Comparison of ENCODE assay signal across 11 cellular contexts in genomic region chr19:17183858-17184271, GRCh38. TPM values are rescaled to one million over a fixed set of nuclear protein-coding genes. Genes with fewer than 3 reads are reported as not detected.
DNase-seq lines count a peak whose midpoint lies in the region; ATAC-seq and TF ChIP-seq lines count a peak whose summit lies in the region.
"Had no signal": no experiment of that assay in that cellular context is flagged by ENCODE, and none has a peak within 500 bp of the region (broad histone marks: within the 10 kb centered on the region; RNA-seq: fewer than 3 reads in every experiment).

No MANE protein-coding gene starts in this region.

- TF ChIP-seq CTCF in HFFc6 (IDR thresholded peaks at IDR 0.05): no peak
- no peak for TF ChIP-seq CTCF in BE2C (IDR thresholded peaks at IDR 0.05; ENCODE audit: low read depth, low read length)
- TF ChIP-seq CTCF in tibial nerve (IDR thresholded peaks at IDR 0.05): no peak

- peak; percentile 68 for ATAC-seq in activated CD8-positive, alpha-beta memory T cell treated with anti-CD3 and anti-CD28 coated beads, Interleukin-2, amount 10 ng/mL, durations not matched to agents 7 days and 5 days
- peak; percentile 73 to 78 for ATAC-seq in naive B cell (ENCODE audit: low read depth in 2 of 2)
- ATAC-seq in HG03457 (IDR thresholded peaks at IDR 0.05; ENCODE audit: unreplicated experiment): no peak

- H3K27ac Mint-ChIP-seq in HFFc6: peak overlapping the region; percentile 21; the same call in 1 of the 2 replicates
- peak overlapping the region; percentile 96 for H3K27ac Mint-ChIP-seq in activated CD8-positive, alpha-beta memory T cell treated with anti-CD3 and anti-CD28 coated beads, Interleukin-2, amount 10 ng/mL, durations not matched to agents 7 days and 5 days
- H3K27ac Mint-ChIP-seq in naive B cell: peak overlapping the region; percentile 88 to 96 (median 89)

- H3K27me3 Mint-ChIP-seq in HFFc6 (ENCODE audit: insufficient read depth): peaks cover 3% of the 10 kb centered on the region
- no peaks in the 10 kb centered on the region for H3K27me3 Mint-ChIP-seq in activated CD8-positive, alpha-beta memory T cell treated with anti-CD3 and anti-CD28 coated beads, Interleukin-2, amount 10 ng/mL, durations not matched to agents 7 days and 5 days
- no peaks in the 10 kb centered on the region for H3K27me3 Mint-ChIP-seq in naive B cell

- H3K4me1 ChIP-seq in BE2C (no peaks in the 10 kb centered on the region), tibial nerve (no peaks in the 10 kb centered on the region)
- H3K4me1 ChIP-seq: HAP-1, sigmoid colon, uterus had no signal

- CTCF ChIA-PET in activated CD8-positive, alpha-beta memory T cell treated with anti-CD3 and anti-CD28 coated beads, Interleukin-2, amount 10 ng/mL, durations not matched to agents 7 days and 5 days (lab: Charles Lee): interaction anchor here (0.9 to 3.6 kb wide), 25 partner anchors 9 to 202 kb away, joined by 3 to 26 read pairs (median 4); partner anchors contain the start of genes HAUS8, MYO9B, OCEL1 and USE1

- H3K9me3 Mint-ChIP-seq in HFFc6 (no peaks in the 10 kb centered on the region), naive B cell (no peaks in the 10 kb centered on the region)
- H3K9me3 Mint-ChIP-seq in activated CD8-positive, alpha-beta memory T cell treated with anti-CD3 and anti-CD28 coated beads, Interleukin-2, amount 10 ng/mL, durations not matched to agents 7 days and 5 days (ENCODE audit: low read depth): no peaks in the 10 kb centered on the region

- DNase-seq in GDM1 (lab: John Stamatoyannopoulos, UW) (peak; percentile 19), HFFc6 (no peak), naive B cell (peak; percentile 58), BE2C (no peak), SK-N-DZ (ENCODE audit: low spot score) (no peak), tibial nerve (ENCODE audit: low spot score in 2 of 2) (no peak)
- peak; percentile 76 for DNase-seq in activated CD8-positive, alpha-beta memory T cell treated with anti-CD3 and anti-CD28 coated beads, Interleukin-2, amount 10 ng/mL, durations not matched to agents 7 days and 5 days
- DNase-seq: sigmoid colon, uterus had no signal

- H3K4me1 Mint-ChIP-seq in HFFc6 (ENCODE audit: low read depth): no peaks in the 10 kb centered on the region
- H3K4me1 Mint-ChIP-seq in activated CD8-positive, alpha-beta memory T cell treated with anti-CD3 and anti-CD28 coated beads, Interleukin-2, amount 10 ng/mL, durations not matched to agents 7 days and 5 days: peaks cover 53% of the 10 kb centered on the region
- peaks cover 18 to 37% (median 31%) of the 10 kb centered on the region in 3 donors for H3K4me1 Mint-ChIP-seq in naive B cell

- TF ChIP-seq POLR2A in tibial nerve (IDR thresholded peaks at IDR 0.05): no peak

- no peaks in the 10 kb centered on the region for H3K9me3 ChIP-seq in BE2C
- H3K9me3 ChIP-seq in tibial nerve: no peaks in the 10 kb centered on the region
- H3K9me3 ChIP-seq: HAP-1, sigmoid colon, uterus had no signal

- H3K36me3 Mint-ChIP-seq in HFFc6 (ENCODE audit: low read depth) (peaks cover 6% of the 10 kb centered on the region), naive B cell (peaks cover 0 to 11% of the 10 kb centered on the region in 2 donors)
- H3K36me3 Mint-ChIP-seq in activated CD8-positive, alpha-beta memory T cell treated with anti-CD3 and anti-CD28 coated beads, Interleukin-2, amount 10 ng/mL, durations not matched to agents 7 days and 5 days: peaks cover 56% of the 10 kb centered on the region

- peak overlapping the region in 1 of 4 donors; percentile 37 for H3K27ac ChIP-seq in tibial nerve
- H3K27ac ChIP-seq: sigmoid colon, uterus had no signal

- H3K36me3 ChIP-seq in BE2C: peaks cover 4% of the 10 kb centered on the region; the same call in 1 of the 2 replicates
- peaks cover 3 to 96% (median 21%) of the 10 kb centered on the region in 3 donors for H3K36me3 ChIP-seq in tibial nerve
- H3K36me3 ChIP-seq: uterus had no signal

- 68 to 70% methylated on average over 11 of the region's 11 CpGs for WGBS in tibial nerve, 2 donors

- no peak for TF ChIP-seq EP300 in tibial nerve (IDR thresholded peaks at IDR 0.05)

- H3K27me3 ChIP-seq in BE2C (no peaks in the 10 kb centered on the region), tibial nerve (no peaks in the 10 kb centered on the region)
- H3K27me3 ChIP-seq: sigmoid colon, uterus had no signal

- H3K4me3 Mint-ChIP-seq in HFFc6: no peak overlapping the region
- H3K4me3 Mint-ChIP-seq in activated CD8-positive, alpha-beta memory T cell treated with anti-CD3 and anti-CD28 coated beads, Interleukin-2, amount 10 ng/mL, durations not matched to agents 7 days and 5 days: peak overlapping the region; percentile 77
- H3K4me3 Mint-ChIP-seq in naive B cell: peak overlapping the region; percentile 75 to 93 (median 86)

- no peak overlapping the region for H3K4me3 ChIP-seq in BE2C (ENCODE audit: low read depth, low read length)
- peak overlapping the region in 1 of 4 donors; percentile 15 for H3K4me3 ChIP-seq in tibial nerve
- H3K4me3 ChIP-seq: HAP-1, sigmoid colon, uterus had no signal

RNA-seq across cellular contexts. Expression of gene USE1, which starts 31.3 kb away (rescaled TPM):
- 10 to 100 TPM; 23.5 to 29.3 (median 25.7) TPM for total RNA-seq in HFFc6 (2021; fragmentation: NEBNext Ultra II Directional; extraction: Animal tissue kit (Norgen Biotek cat#: 25700))
- total RNA-seq in activated CD8-positive, alpha-beta memory T cell treated with anti-CD3 and anti-CD28 coated beads, Interleukin-2, amount 10 ng/mL, durations not matched to agents 7 days and 5 days: 10 to 100 TPM; 22.1 to 23.6 TPM
- 10 to 100 TPM; 46.2 to 70.0 (median 58.7) TPM for polyA plus RNA-seq in naive B cell (ENCODE audit: low read depth in 6 of 6)
- polyA plus RNA-seq in BE2C (2012; ENCODE audit: insufficient read depth, insufficient read length, low read depth): 121 TPM
- polyA plus RNA-seq in SK-N-DZ (2014; cell fraction: cytosol; rRNA removed): 4.6 and 6.2 TPM in 2 replicates
- 18.4 and 19.1 TPM in 2 replicates for polyA plus RNA-seq in SK-N-DZ (2014; cell fraction: nucleus; rRNA removed)
- total RNA-seq in tibial nerve: 10 to 100 TPM; 17.4 to 50.0 (median 28.0) TPM

RNA-seq across cellular contexts. Expression of gene OCEL1, which starts 42.2 kb away (rescaled TPM):
- total RNA-seq in HFFc6 (2021; fragmentation: NEBNext Ultra II Directional; extraction: Animal tissue kit (Norgen Biotek cat#: 25700)): 10 to 100 TPM; 13.0 to 20.3 (median 17.4) TPM
- total RNA-seq in activated CD8-positive, alpha-beta memory T cell treated with anti-CD3 and anti-CD28 coated beads, Interleukin-2, amount 10 ng/mL, durations not matched to agents 7 days and 5 days: 10 to 100 TPM; 23.3 to 27.4 TPM
- polyA plus RNA-seq in naive B cell (ENCODE audit: low read depth in 6 of 6): 10 to 100 TPM; 32.8 to 82.8 (median 39.3) TPM
- 14.8 TPM for polyA plus RNA-seq in BE2C (2012; ENCODE audit: insufficient read depth, insufficient read length, low read depth)
- 1.6 and 3.9 TPM in 2 replicates for polyA plus RNA-seq in SK-N-DZ (2014; cell fraction: cytosol; rRNA removed)
- 0.78 and 9.6 TPM in 2 replicates for polyA plus RNA-seq in SK-N-DZ (2014; cell fraction: nucleus; rRNA removed)
- total RNA-seq in tibial nerve: 10 to 100 TPM in 1 of 4 donors, 1 to 10 TPM in 3; 3.3 to 30.0 (median 5.8) TPM

Comparison
In these comparisons a context has a peak if more than half of its experiments do, and no peak if none do; other contexts are left out.
1. DNase-seq: peak in GDM1 (single experiment), activated CD8-positive, alpha-beta memory T cell treated with anti-CD3 and anti-CD28 coated beads, Interleukin-2, amount 10 ng/mL, durations not matched to agents 7 days and 5 days (single experiment) and naive B cell (single experiment); none in HFFc6 (single experiment), BE2C (single experiment), SK-N-DZ (single experiment) and tibial nerve (0 of 2).
2. H3K27ac Mint-ChIP-seq: peak in every context shown above with its lines; median percentile 96 in activated CD8-positive, alpha-beta memory T cell treated with anti-CD3 and anti-CD28 coated beads, Interleukin-2, amount 10 ng/mL, durations not matched to agents 7 days and 5 days; 89 in naive B cell; 21 in HFFc6.